In genomic region chr4:52932586-52933482, GRCh38 we compare ENCODE assay signal across 16 cellular contexts.
DNase-seq lines count a peak whose midpoint lies in the region; ATAC-seq and TF ChIP-seq lines count a peak whose summit lies in the region.
"Had no signal": no experiment of that assay in that cellular context is flagged by ENCODE, and none has a peak within 500 bp of the region (broad histone marks: within the 10 kb centered on the region; RNA-seq: fewer than 3 reads in every experiment).

No MANE protein-coding gene starts in this region.

- H3K4me1 ChIP-seq in osteoblast (ENCODE audit: insufficient read depth, low read length) = peaks cover 20% of the 10 kb centered on the region
- no peaks in the 10 kb centered on the region for H3K4me1 ChIP-seq in ascending aorta
- H3K4me1 ChIP-seq: upper lobe of left lung had no signal

- H3K79me2 ChIP-seq in osteoblast (ENCODE audit: insufficient read depth, low read length) = no peaks in the 10 kb centered on the region

- peak overlapping the region; percentile 74 for H3K27ac ChIP-seq in osteoblast (ENCODE audit: low read depth, low read length)
- no peak overlapping the region for H3K27ac ChIP-seq in ascending aorta
- H3K27ac ChIP-seq: heart left ventricle, PC-9, upper lobe of left lung had no signal

- no peak for ATAC-seq in GM19467 (IDR thresholded peaks at IDR 0.05; ENCODE audit: unreplicated experiment)
- ATAC-seq in HG03159 (IDR thresholded peaks at IDR 0.05; ENCODE audit: unreplicated experiment) = no peak
- no peak for ATAC-seq in HG02798 (IDR thresholded peaks at IDR 0.05; ENCODE audit: poor library complexity, unreplicated experiment)
- ATAC-seq: sciatic nerve had no signal

- TF ChIP-seq CTCF in osteoblast (IDR thresholded peaks at IDR 0.05; ENCODE audit: extremely low read depth, low read depth, low read length) = no peak
- no peak for TF ChIP-seq CTCF in ascending aorta (IDR thresholded peaks at IDR 0.05)

- H3K36me3 ChIP-seq in osteoblast (ENCODE audit: insufficient read depth, low read length) (no peaks in the 10 kb centered on the region), ascending aorta (no peaks in the 10 kb centered on the region)
- H3K36me3 ChIP-seq: heart left ventricle, upper lobe of left lung had no signal

- H4K20me1 ChIP-seq in osteoblast (ENCODE audit: insufficient read depth, low read length) = no peaks in the 10 kb centered on the region

- no peaks in the 10 kb centered on the region for H3K27me3 ChIP-seq in osteoblast (ENCODE audit: insufficient read depth, low read length)
- H3K27me3 ChIP-seq in ascending aorta = no peaks in the 10 kb centered on the region
- H3K27me3 ChIP-seq: heart left ventricle, upper lobe of left lung had no signal

- no peak overlapping the region for H2AFZ ChIP-seq in osteoblast (ENCODE audit: low read length)
- H2AFZ ChIP-seq: PC-9 had no signal

- H3K4me2 ChIP-seq in osteoblast (ENCODE audit: insufficient read depth, low read length) = peak overlapping the region; percentile 61
- H3K4me2 ChIP-seq: PC-9 had no signal

- H3K4me3 ChIP-seq in osteoblast (ENCODE audit: insufficient read depth, low read length) (peak overlapping the region; percentile 16), ascending aorta (no peak overlapping the region)
- H3K4me3 ChIP-seq: heart left ventricle, PC-9, upper lobe of left lung had no signal

- intact Hi-C loops in ascending aorta (cut with DNase I) = no loop called here

- DNase-seq in EH (ENCODE audit: low read depth) (peak; percentile 43), NCI-H2171 (lab: John Stamatoyannopoulos, UW) (peak; percentile 2), dermis blood vessel endothelial cell (peak; percentile 5), osteoblast (ENCODE audit: insufficient read length, low spot score, missing footprints) (peak; percentile 61), ascending aorta (ENCODE audit: low spot score in 2 of 2) (no peak)
- DNase-seq: activated CD4-positive, alpha-beta T cell treated with anti-CD3 and anti-CD28 coated beads, Interleukin-2, amount 50 U/mL, for 48 hours; activated T-cell treated with anti-CD3 and anti-CD28 coated beads, Interleukin-2, amount 50 U/mL, for 48 hours; heart left ventricle; NCI-H1694 treated with DMSO at 0.1 percent for 48 hours; NCI-H524 treated with DMSO at 0.1 percent for 48 hours; PC-9; upper lobe of left lung had no signal

- H3K9me3 ChIP-seq in osteoblast (ENCODE audit: low read depth, low read length) (no peaks in the 10 kb centered on the region), ascending aorta (no peaks in the 10 kb centered on the region)
- H3K9me3 ChIP-seq: heart left ventricle, upper lobe of left lung had no signal

Comparison
In these comparisons a context has a peak if more than half of its experiments do, and no peak if none do; other contexts are left out.
1. DNase-seq: peak in EH (single experiment), NCI-H2171 (single experiment), dermis blood vessel endothelial cell (single experiment) and osteoblast (single experiment); none in ascending aorta (0 of 2).